1 cellular context compared by ENCODE assay signal in genomic region chr2:112542123-112542973, GRCh38.
A peak's percentile ranks its signal among the peaks of the same experiment; 100 is the strongest.
TF ChIP-seq lines count a peak whose summit lies in the region.

Gene POLR1B (plus strand): TSS chr2:112542465. CDS start chr2:112542495, 30 bp downstream.

TF ChIP-seq in HepG2, 621 proteins besides CTCF, POLR2A, EP300 and RAD21 (continued from another document and continues in another):
- TF ChIP-seq ZNF646 (CRISPR knock-in tag; IDR thresholded peaks at IDR 0.05) (0 out of 2 replicates have a peak, but pooled peaks have one; percentile 14), ZFYVE20 (CRISPR knock-in tag; IDR thresholded peaks at IDR 0.05; ENCODE audit: borderline replicate concordance, low read depth) (peak; percentile 98; the same call in 1 of the 2 replicates), WIZ (CRISPR knock-in tag; IDR thresholded peaks at IDR 0.05) (peak; percentile 77; the same call in 1 of the 2 replicates), STAT5B (CRISPR knock-in tag; IDR thresholded peaks at IDR 0.05) (peak; percentile 95), GMEB2 (CRISPR knock-in tag; IDR thresholded peaks at IDR 0.05; ENCODE audit: low read depth) (peak; percentile 73), MTA1 (CRISPR knock-in tag; IDR thresholded peaks at IDR 0.05; ENCODE audit: borderline replicate concordance) (peak; percentile 96), ZNF572 (CRISPR knock-in tag; IDR thresholded peaks at IDR 0.05) (0 out of 2 replicates have a peak, but pooled peaks have one; percentile 60), ZHX1 (CRISPR knock-in tag; IDR thresholded peaks at IDR 0.05; ENCODE audit: low read depth) (no peak; the same call in 1 of the 2 replicates), ZIK1 (CRISPR knock-in tag; IDR thresholded peaks at IDR 0.05; ENCODE audit: borderline replicate concordance, low read depth) (peak; percentile 85; the same call in 1 of the 2 replicates), E2F1 (CRISPR knock-in tag; IDR thresholded peaks at IDR 0.05) (peak; percentile 78), NFE2L2 (IDR thresholded peaks at IDR 0.05; ENCODE audit: low read length) (no peak), TBP (CRISPR knock-in tag; IDR thresholded peaks at IDR 0.05) (peak; percentile 93), MXD1 (CRISPR knock-in tag; IDR thresholded peaks at IDR 0.05) (peak; percentile 100), ZMAT3 (CRISPR knock-in tag; conservative IDR thresholded peaks at IDR 0.05) (peak; percentile 98), RBM22 (optimal IDR thresholded peaks at IDR 0.05; ENCODE audit: low read length) (no peak), ZBTB3 (CRISPR knock-in tag; IDR thresholded peaks at IDR 0.05; ENCODE audit: borderline replicate concordance, low read depth) (no peak; the same call in 1 of the 2 replicates), TIGD3 (CRISPR knock-in tag; IDR thresholded peaks at IDR 0.05; ENCODE audit: borderline replicate concordance) (peak; percentile 95), ZNF547 (CRISPR knock-in tag; IDR thresholded peaks at IDR 0.05) (peak; percentile 99), ZNF768 (CRISPR knock-in tag; IDR thresholded peaks at IDR 0.05) (peak; percentile 87), ZNF644 (CRISPR knock-in tag; IDR thresholded peaks at IDR 0.05; ENCODE audit: low read depth) (no peak), EED (CRISPR knock-in tag; IDR thresholded peaks at IDR 0.05) (peak; percentile 97), ZNF124 (CRISPR knock-in tag; IDR thresholded peaks at IDR 0.05) (peak; percentile 56; the same call in 1 of the 2 replicates), SRSF9 (IDR thresholded peaks at IDR 0.05; ENCODE audit: borderline replicate concordance, insufficient read depth, low read depth, low read length, poor library complexity, severe bottlenecking) (no peak), NFATC3 (CRISPR knock-in tag; IDR thresholded peaks at IDR 0.05) (peak; percentile 85; the same call in 1 of the 2 replicates), ZNF121 (CRISPR knock-in tag; IDR thresholded peaks at IDR 0.05) (peak; percentile 41; the same call in 1 of the 2 replicates), ZNF280B (CRISPR knock-in tag; IDR thresholded peaks at IDR 0.05; ENCODE audit: borderline replicate concordance) (peak; percentile 96), ETV6 (CRISPR knock-in tag; conservative IDR thresholded peaks at IDR 0.05) (peak; percentile 98), ZNF776 (CRISPR knock-in tag; IDR thresholded peaks at IDR 0.05) (peak; percentile 99), ZNF883 (CRISPR knock-in tag; IDR thresholded peaks at IDR 0.05; ENCODE audit: not compliant biosample characterization) (peak; percentile 63), KLF15 (CRISPR knock-in tag; IDR thresholded peaks at IDR 0.05; ENCODE audit: borderline replicate concordance) (peak; percentile 96), ATF2 (CRISPR knock-in tag; IDR thresholded peaks at IDR 0.05) (peak; percentile 88), KDM2A (CRISPR knock-in tag; IDR thresholded peaks at IDR 0.05; ENCODE audit: borderline replicate concordance, low read depth) (peak; percentile 96), HOXA5 (CRISPR knock-in tag; IDR thresholded peaks at IDR 0.05) (peak; percentile 78; the same call in 1 of the 2 replicates), ZNF326 (CRISPR knock-in tag; IDR thresholded peaks at IDR 0.05; ENCODE audit: borderline replicate concordance) (no peak), GZF1 (CRISPR knock-in tag; IDR thresholded peaks at IDR 0.05) (no peak), MTF1 (CRISPR knock-in tag; IDR thresholded peaks at IDR 0.05) (peak; percentile 88; the same call in 1 of the 2 replicates), NFKB2 (CRISPR knock-in tag; IDR thresholded peaks at IDR 0.05; ENCODE audit: borderline replicate concordance) (peak; percentile 98), ATF7-NPFF (CRISPR knock-in tag; IDR thresholded peaks at IDR 0.05; ENCODE audit: low read depth) (peak; percentile 97), RFX5 (IDR thresholded peaks at IDR 0.05; ENCODE audit: low read depth, low read length) (no peak), ZNF597 (CRISPR knock-in tag; IDR thresholded peaks at IDR 0.05) (no peak), IRF2 (CRISPR knock-in tag; IDR thresholded peaks at IDR 0.05) (peak; percentile 100)
